In the genomic region with DNA sequence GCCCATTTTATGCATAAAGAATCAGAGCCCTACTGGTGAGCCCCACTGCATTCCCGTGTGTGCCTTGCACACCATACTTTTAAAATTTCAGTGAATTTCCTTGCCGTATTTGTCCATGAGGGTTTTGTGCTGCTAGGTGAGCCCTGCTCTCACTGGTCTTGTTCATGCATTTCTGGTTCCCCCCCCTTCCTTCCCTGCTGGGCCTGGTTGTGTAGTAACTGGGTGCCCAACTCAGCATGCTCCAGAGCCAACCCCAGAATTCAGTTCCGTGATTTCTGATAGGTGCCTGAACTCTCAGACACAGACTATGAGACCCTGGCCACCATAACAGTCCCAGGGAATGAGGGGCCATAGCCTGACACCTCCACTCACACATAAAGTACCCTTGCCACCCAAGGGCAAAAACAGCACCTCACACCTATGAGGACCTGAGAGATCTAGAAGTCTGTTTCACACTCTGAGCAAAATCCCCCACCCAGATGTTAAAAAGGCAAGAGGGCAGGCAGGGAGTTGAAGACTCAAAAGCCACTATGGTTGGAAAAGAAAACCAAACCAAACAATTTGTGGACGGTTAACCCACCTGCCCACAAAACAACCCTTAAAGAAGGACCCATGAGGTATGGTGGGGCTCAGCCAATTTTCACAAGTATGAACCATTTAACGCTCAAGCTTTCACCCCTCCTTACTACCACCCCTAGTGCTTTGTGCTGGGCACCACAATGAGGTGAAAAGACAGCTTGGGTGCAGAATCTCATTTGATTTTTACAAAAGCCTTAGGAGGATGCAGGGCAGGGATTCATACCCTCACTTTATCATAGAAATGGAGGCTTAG, we compare ENCODE assay signal across 30 cellular contexts. TPM values are rescaled to one million over a fixed set of nuclear protein-coding genes. Genes with fewer than 3 reads are reported as not detected.
DNase-seq lines count a peak whose midpoint lies in the region; ATAC-seq and TF ChIP-seq lines count a peak whose summit lies in the region.
"Had no signal": no experiment of that assay in that cellular context is flagged by ENCODE, and none has a peak within 500 bp of the region (broad histone marks: within the 10 kb centered on the region; RNA-seq: fewer than 3 reads in every experiment).

No MANE protein-coding gene starts in this region.

- CTCF ChIA-PET in activated CD4-positive, alpha-beta memory T cell treated with anti-CD3 and anti-CD28 coated beads for 36 hours (lab: Charles Lee), result interaction anchor here (1.5 kb wide), 1 partner anchor 23 kb away, joined by 6 read pairs; no protein-coding TSS in a partner anchor
- CTCF ChIA-PET in activated CD4-positive, alpha-beta memory T cell treated with anti-CD3 and anti-CD28 coated beads, Interleukin-2, amount 10 ng/mL, durations not matched to agents 7 days and 5 days (lab: Charles Lee), result interaction anchor here (1.0 to 3.2 kb wide), 2 partner anchors 19 to 22 kb away, joined by 3 to 10 read pairs; no protein-coding TSS in a partner anchor
- CTCF ChIA-PET in GM10248 (lab: Yijun Ruan, JAX), result interaction anchor here (1.4 to 2.0 kb wide), 3 partner anchors 10 to 22 kb away, joined by 4 to 13 read pairs (median 5); no protein-coding TSS in a partner anchor

- DNase-seq in activated CD4-positive, alpha-beta memory T cell treated with anti-CD3 and anti-CD28 coated beads for 36 hours, result no peak
- DNase-seq in activated CD4-positive, alpha-beta memory T cell treated with anti-CD3 and anti-CD28 coated beads, Interleukin-2, amount 10 ng/mL, durations not matched to agents 7 days and 5 days, result no peak
- DNase-seq in GM10248 (ENCODE audit: extremely low spot score), result peak; percentile 4
- DNase-seq in central memory CD8-positive, alpha-beta T cell (ENCODE audit: low spot score in 2 of 2), result no peak
- peak; percentile 73 for DNase-seq in osteocyte (ENCODE audit: extremely low spot score, unreplicated experiment)
- no peak for DNase-seq in brain microvascular endothelial cell
- no peak for DNase-seq in NCI-H146 treated with DMSO at 0.1 percent for 48 hours (lab: John Stamatoyannopoulos, UW; ENCODE audit: unreplicated experiment)
- DNase-seq: activated CD4-positive, CD25-positive, alpha-beta regulatory T cell treated with anti-CD3 and anti-CD28 coated beads, Interleukin-2, amount 50 U/mL, for 72 hours; aorta; BE2C; cortex of kidney; KBM-7; mesendoderm; naive B cell; NCI-H1417; NCI-H2107; NCI-H446; NCI-H774; pancreas; retina; SJCRH30; stimulated activated CD4-positive, alpha-beta T cell treated with anti-CD3 and anti-CD28 coated beads, Interleukin-1b, Interleukin-23, amount 100 ng/mL, for 48 hours; substantia nigra had no signal

- no peaks in the 10 kb centered on the region for H3K27me3 ChIP-seq in brain microvascular endothelial cell (replicated peaks)
- H3K27me3 ChIP-seq: pancreas, SJCRH30 had no signal

- in situ Hi-C loops in brain microvascular endothelial cell (cut with HindIII; ENCODE audit: low pct_ligation_motif_present, low sequenced_read_pairs), result no loop called here

- no peak overlapping the region for H3K4me3 ChIP-seq in brain microvascular endothelial cell (ENCODE audit: low read depth, low read length)
- H3K4me3 ChIP-seq: A549, cardiac muscle cell, pancreas, SJCRH30, smooth muscle cell had no signal

- POLR2A ChIA-PET in activated CD4-positive, alpha-beta memory T cell treated with anti-CD3 and anti-CD28 coated beads for 36 hours (lab: Charles Lee), result interaction anchor here (1.2 to 2.8 kb wide), 2 partner anchors 17 to 18 kb away, joined by 5 to 19 read pairs; a partner anchor contains a TSS
- POLR2A ChIA-PET in activated CD4-positive, alpha-beta memory T cell treated with anti-CD3 and anti-CD28 coated beads, Interleukin-2, amount 10 ng/mL, durations not matched to agents 7 days and 5 days (lab: Charles Lee), result interaction anchor here (1.1 to 6.7 kb wide), 5 partner anchors 10 to 73 kb away, joined by 3 to 52 read pairs (median 8); a partner anchor contains a TSS
- POLR2A ChIA-PET in GM10248 (lab: Yijun Ruan, JAX), result no interaction called here

- H3K4me1 Mint-ChIP-seq in activated CD4-positive, alpha-beta memory T cell treated with anti-CD3 and anti-CD28 coated beads for 36 hours (ENCODE audit: low read depth), result peaks cover 57% of the 10 kb centered on the region
- H3K4me1 Mint-ChIP-seq in activated CD4-positive, alpha-beta memory T cell treated with anti-CD3 and anti-CD28 coated beads, Interleukin-2, amount 10 ng/mL, durations not matched to agents 7 days and 5 days, result peaks cover 57% of the 10 kb centered on the region
- H3K4me1 Mint-ChIP-seq in central memory CD8-positive, alpha-beta T cell, result peaks cover 60% of the 10 kb centered on the region
- H3K4me1 Mint-ChIP-seq in osteocyte (ENCODE audit: unreplicated experiment), result peaks cover 2% of the 10 kb centered on the region

- no peaks in the 10 kb centered on the region for H3K36me3 Mint-ChIP-seq in activated CD4-positive, alpha-beta memory T cell treated with anti-CD3 and anti-CD28 coated beads for 36 hours
- peaks cover 9% of the 10 kb centered on the region for H3K36me3 Mint-ChIP-seq in activated CD4-positive, alpha-beta memory T cell treated with anti-CD3 and anti-CD28 coated beads, Interleukin-2, amount 10 ng/mL, durations not matched to agents 7 days and 5 days (ENCODE audit: low read depth)
- no peaks in the 10 kb centered on the region for H3K36me3 Mint-ChIP-seq in central memory CD8-positive, alpha-beta T cell (ENCODE audit: insufficient read depth)
- no peaks in the 10 kb centered on the region for H3K36me3 Mint-ChIP-seq in osteocyte (ENCODE audit: unreplicated experiment)
- H3K36me3 Mint-ChIP-seq: activated naive CD4-positive, alpha-beta T cell treated with anti-CD3 and anti-CD28 coated beads, Interleukin-2, amount 50 U/mL, for 24 hours; naive B cell; type B pancreatic cell had no signal

- H3K27me3 Mint-ChIP-seq in activated CD4-positive, alpha-beta memory T cell treated with anti-CD3 and anti-CD28 coated beads for 36 hours, result no peaks in the 10 kb centered on the region
- no peaks in the 10 kb centered on the region for H3K27me3 Mint-ChIP-seq in activated CD4-positive, alpha-beta memory T cell treated with anti-CD3 and anti-CD28 coated beads, Interleukin-2, amount 10 ng/mL, durations not matched to agents 7 days and 5 days
- no peaks in the 10 kb centered on the region for H3K27me3 Mint-ChIP-seq in central memory CD8-positive, alpha-beta T cell
- H3K27me3 Mint-ChIP-seq in osteocyte (ENCODE audit: unreplicated experiment), result no peaks in the 10 kb centered on the region
- H3K27me3 Mint-ChIP-seq: activated naive CD4-positive, alpha-beta T cell treated with anti-CD3 and anti-CD28 coated beads, Interleukin-2, amount 50 U/mL, for 24 hours; naive B cell had no signal

- ATAC-seq in central memory CD8-positive, alpha-beta T cell (replicated peaks; ENCODE audit: extremely low read depth, poor library complexity, severe bottlenecking), result peak; percentile 64
- ATAC-seq in HG03342 (IDR thresholded peaks at IDR 0.05; ENCODE audit: unreplicated experiment), result no peak
- ATAC-seq: A549 had no signal

- no peak overlapping the region for H3K4me3 Mint-ChIP-seq in activated CD4-positive, alpha-beta memory T cell treated with anti-CD3 and anti-CD28 coated beads for 36 hours
- no peak overlapping the region for H3K4me3 Mint-ChIP-seq in activated CD4-positive, alpha-beta memory T cell treated with anti-CD3 and anti-CD28 coated beads, Interleukin-2, amount 10 ng/mL, durations not matched to agents 7 days and 5 days
- H3K4me3 Mint-ChIP-seq in central memory CD8-positive, alpha-beta T cell, result peak overlapping the region; percentile 63
- H3K4me3 Mint-ChIP-seq in osteocyte (ENCODE audit: unreplicated experiment), result no peak overlapping the region
- H3K4me3 Mint-ChIP-seq: naive B cell, type B pancreatic cell had no signal

- H3K27ac ChIP-seq in brain microvascular endothelial cell, result no peak overlapping the region
- H3K27ac ChIP-seq: A549, cardiac muscle cell, pancreas, SJCRH30 had no signal

- no peaks in the 10 kb centered on the region for H3K9me3 Mint-ChIP-seq in activated CD4-positive, alpha-beta memory T cell treated with anti-CD3 and anti-CD28 coated beads for 36 hours
- no peaks in the 10 kb centered on the region for H3K9me3 Mint-ChIP-seq in activated CD4-positive, alpha-beta memory T cell treated with anti-CD3 and anti-CD28 coated beads, Interleukin-2, amount 10 ng/mL, durations not matched to agents 7 days and 5 days
- no peaks in the 10 kb centered on the region for H3K9me3 Mint-ChIP-seq in central memory CD8-positive, alpha-beta T cell
- no peaks in the 10 kb centered on the region for H3K9me3 Mint-ChIP-seq in osteocyte (ENCODE audit: unreplicated experiment)
- H3K9me3 Mint-ChIP-seq: activated naive CD4-positive, alpha-beta T cell treated with anti-CD3 and anti-CD28 coated beads, Interleukin-2, amount 50 U/mL, for 24 hours; naive B cell; type B pancreatic cell had no signal

- H3K27ac Mint-ChIP-seq in activated CD4-positive, alpha-beta memory T cell treated with anti-CD3 and anti-CD28 coated beads for 36 hours, result peak overlapping the region; percentile 36
- no peak overlapping the region for H3K27ac Mint-ChIP-seq in activated CD4-positive, alpha-beta memory T cell treated with anti-CD3 and anti-CD28 coated beads, Interleukin-2, amount 10 ng/mL, durations not matched to agents 7 days and 5 days
- peak overlapping the region; percentile 73 for H3K27ac Mint-ChIP-seq in central memory CD8-positive, alpha-beta T cell (ENCODE audit: low read depth)
- H3K27ac Mint-ChIP-seq in osteocyte (ENCODE audit: unreplicated experiment), result no peak overlapping the region
- H3K27ac Mint-ChIP-seq: activated naive CD4-positive, alpha-beta T cell treated with anti-CD3 and anti-CD28 coated beads, Interleukin-2, amount 50 U/mL, for 24 hours; type B pancreatic cell had no signal

- H3K36me3 ChIP-seq in brain microvascular endothelial cell (replicated peaks), result no peaks in the 10 kb centered on the region
- H3K36me3 ChIP-seq: BE2C, cardiac muscle cell, pancreas, SJCRH30 had no signal

- intact Hi-C loops in activated CD4-positive, alpha-beta memory T cell treated with anti-CD3 and anti-CD28 coated beads for 36 hours (cut with micrococcal nuclease), result no loop called here

- TF ChIP-seq CTCF in GM10248 (IDR thresholded peaks at IDR 0.05; ENCODE audit: control extremely low read depth, extremely low read depth, low read depth, missing control alignments) (no peak), osteocyte (IDR thresholded peaks at IDR 0.05) (no peak), brain microvascular endothelial cell (IDR thresholded peaks at IDR 0.05; ENCODE audit: low read depth, low read length, missing control alignments) (no peak)

RNA-seq across cellular contexts. Expression of a gene that starts 16.8 kb away (rescaled TPM):
- 100 to 1,000 TPM; 114 to 117 TPM for total RNA-seq in activated CD4-positive, alpha-beta memory T cell treated with anti-CD3 and anti-CD28 coated beads for 36 hours
- 100 to 1,000 TPM; 286 to 291 TPM for total RNA-seq in activated CD4-positive, alpha-beta memory T cell treated with anti-CD3 and anti-CD28 coated beads, Interleukin-2, amount 10 ng/mL, durations not matched to agents 7 days and 5 days
- not detected in 2 replicates for total RNA-seq in osteocyte
- total RNA-seq: cardiac muscle cell, SJCRH30 had no signal

RNA-seq across cellular contexts. Expression of a gene that starts 40.2 kb away (rescaled TPM):
- 1 to 10 TPM; 2.0 to 2.6 TPM for total RNA-seq in activated CD4-positive, alpha-beta memory T cell treated with anti-CD3 and anti-CD28 coated beads for 36 hours
- total RNA-seq in activated CD4-positive, alpha-beta memory T cell treated with anti-CD3 and anti-CD28 coated beads, Interleukin-2, amount 10 ng/mL, durations not matched to agents 7 days and 5 days, result 1 to 10 TPM; 1.9 to 2.2 TPM
- not detected in 2 replicates for total RNA-seq in osteocyte
- total RNA-seq: RPMI7951, SJCRH30 had no signal

Comparison
In these comparisons a context has a peak if more than half of its experiments do, and no peak if none do; other contexts are left out.
1. H3K27ac Mint-ChIP-seq: peak in activated CD4-positive, alpha-beta memory T cell treated with anti-CD3 and anti-CD28 coated beads for 36 hours (single experiment) and central memory CD8-positive, alpha-beta T cell (single experiment); none in activated CD4-positive, alpha-beta memory T cell treated with anti-CD3 and anti-CD28 coated beads, Interleukin-2, amount 10 ng/mL, durations not matched to agents 7 days and 5 days (single experiment) and osteocyte (single experiment).
2. DNase-seq: peak in GM10248 (single experiment) and osteocyte (single experiment); none in activated CD4-positive, alpha-beta memory T cell treated with anti-CD3 and anti-CD28 coated beads for 36 hours (single experiment), activated CD4-positive, alpha-beta memory T cell treated with anti-CD3 and anti-CD28 coated beads, Interleukin-2, amount 10 ng/mL, durations not matched to agents 7 days and 5 days (single experiment), central memory CD8-positive, alpha-beta T cell (0 of 2), brain microvascular endothelial cell (single experiment) and NCI-H146 treated with DMSO at 0.1 percent for 48 hours (single experiment).
3. RNA of a gene that starts 16.8 kb away (total RNA-seq): 286 to 291 TPM in activated CD4-positive, alpha-beta memory T cell treated with anti-CD3 and anti-CD28 coated beads, Interleukin-2, amount 10 ng/mL, durations not matched to agents 7 days and 5 days and 114 to 117 TPM in activated CD4-positive, alpha-beta memory T cell treated with anti-CD3 and anti-CD28 coated beads for 36 hours; not detected in osteocyte; every median in the first group is over 100 times any median in the second.